Comparison of ENCODE assay signal across 8 cellular contexts in genomic region chr6:146700078-146700686, GRCh38.
DNase-seq lines count a peak whose midpoint lies in the region; ATAC-seq and TF ChIP-seq lines count a peak whose summit lies in the region.

No MANE protein-coding gene starts in this region.

- H2AFZ ChIP-seq in PC-3 (ENCODE audit: low read length), result no peak overlapping the region

- no peaks in the 10 kb centered on the region for H3K9me2 ChIP-seq in PC-3 (replicated peaks; ENCODE audit: low read length)

- no peak overlapping the region for H3K4me3 ChIP-seq in PC-3 (ENCODE audit: low read length)

- TF ChIP-seq CTCF in LNCAP (IDR thresholded peaks at IDR 0.05) (peak; percentile 72), PC-3 (conservative IDR thresholded peaks at IDR 0.05; ENCODE audit: low read depth, low read length) (peak; percentile 78)

- ATAC-seq in PC-3, result no peak
- peak; percentile 58 for ATAC-seq in sciatic nerve

- DNase-seq in activated T-cell treated with anti-CD3 and anti-CD28 coated beads for 24 hours (ENCODE audit: low read depth) (peak; percentile 36), H4 (ENCODE audit: low spot score) (peak; percentile 65), PC-3 (peak; percentile 83), anterior cingulate cortex (lab: John Stamatoyannopoulos, UW) (peak in 51 of 58 donors; percentile 2 to 80 (median 32)), hepatic stellate cell (ENCODE audit: low spot score) (peak; percentile 16), sciatic nerve (ENCODE audit: low spot score) (peak; percentile 80)
- DNase-seq in activated T-cell treated with anti-CD3 and anti-CD28 coated beads, Interleukin-2, amount 50 U/mL, for 1 hour, result no peak

- BruUV-seq in PC-3 (replicated peaks; lab: Mats Ljungman, UMichigan), result no TSS peak

- POLR2A ChIA-PET in PC-3 (lab: Charles Lee; ENCODE audit: unreplicated experiment), result no interaction called here

- H4K20me1 ChIP-seq in PC-3 (ENCODE audit: low read length), result no peaks in the 10 kb centered on the region

- no peak overlapping the region for H3K27ac ChIP-seq in PC-3 (ENCODE audit: low read length)

- H3K9ac ChIP-seq in PC-3 (ENCODE audit: low read length), result no peak overlapping the region

- H3K4me2 ChIP-seq in PC-3 (ENCODE audit: low read length), result no peak overlapping the region

- no peaks in the 10 kb centered on the region for H3K79me2 ChIP-seq in PC-3 (ENCODE audit: low read length)

- no peaks in the 10 kb centered on the region for H3K9me3 ChIP-seq in PC-3 (ENCODE audit: low read length)

- H3K4me1 ChIP-seq in PC-3 (ENCODE audit: insufficient read depth, low read length), result no peaks in the 10 kb centered on the region

- intact Hi-C loops in PC-3 (cut with micrococcal nuclease) (loop anchor here (1.0 to 2.0 kb wide), 3 partner anchors 157 to 771 kb away; partner anchors contain the start of gene RAB32), sciatic nerve (cut with DNase I) (no loop called here)

- no peaks in the 10 kb centered on the region for H3F3A ChIP-seq in PC-3 (ENCODE audit: low read length, unreplicated experiment)

- H3K36me3 ChIP-seq in PC-3 (ENCODE audit: low read depth, low read length), result no peaks in the 10 kb centered on the region

- H3K27me3 ChIP-seq in PC-3 (ENCODE audit: low read length), result no peaks in the 10 kb centered on the region

- CTCF ChIA-PET in PC-3 (lab: Charles Lee), result interaction anchor here (1.0 kb wide), 1 partner anchor 154 kb away, joined by 7 read pairs; no protein-coding TSS in a partner anchor
